ENCODE assay signal across 1 cellular context in genomic region chr14:23066368-23066767, GRCh38.
TF ChIP-seq lines count a peak whose summit lies in the region.

No MANE protein-coding gene starts in this region.

TF ChIP-seq in IMR-90, 13 proteins besides CTCF, POLR2A, EP300 and RAD21:
- no peak for TF ChIP-seq NFE2L2 (IDR thresholded peaks at IDR 0.05; ENCODE audit: low read depth, low read length)
- TF ChIP-seq RCOR1 (IDR thresholded peaks at IDR 0.05; ENCODE audit: insufficient replicate concordance, low read length), result no peak
- TF ChIP-seq USF2 (IDR thresholded peaks at IDR 0.05; ENCODE audit: low read depth, low read length), result no peak
- no peak for TF ChIP-seq FOS (IDR thresholded peaks at IDR 0.05; ENCODE audit: low read depth, low read length)
- TF ChIP-seq MAFK (IDR thresholded peaks at IDR 0.05; ENCODE audit: low read depth, low read length), result no peak
